In genomic region chr3:50242778-50243551, GRCh38 we compare ENCODE assay signal across 8 cellular contexts. TPM values are rescaled to one million over a fixed set of nuclear protein-coding genes. Genes with fewer than 3 reads are reported as not detected.
A peak's percentile ranks its signal among the peaks of the same experiment; 100 is the strongest.
DNase-seq lines count a peak whose midpoint lies in the region; ATAC-seq, FAIRE-seq and TF ChIP-seq lines count a peak whose summit lies in the region.

No MANE protein-coding gene starts in this region.

- in situ Hi-C loops in GM13976 (cut with MboI; ENCODE audit: low sequenced_read_pairs, unreplicated experiment): no loop called here

- WGBS in adipose tissue, 3 donors: 9 to 53% (median 17%) methylated on average over 13 to 14 of the region's 14 CpGs
- 23% methylated on average over 14 of the region's 14 CpGs for WGBS in right cardiac atrium
- 29 to 54% (median 39%) methylated on average over 14 of the region's 14 CpGs for WGBS in small intestine, 3 donors

- intact Hi-C loops in right cardiac atrium (cut with DNase I): no loop called here

- H3K27ac ChIP-seq in adipose tissue (ENCODE audit: low read depth, low read length): peak overlapping the region; percentile 82
- peak overlapping the region; percentile 76 for H3K27ac ChIP-seq in right cardiac atrium (ENCODE audit: low read length)
- peak overlapping the region; percentile 46 to 91 for H3K27ac ChIP-seq in small intestine (ENCODE audit: low read depth in 1 of 2, low read length in 1 of 2)

- H3K4me3 ChIP-seq in AG10803 (ENCODE audit: low read length) (no peak overlapping the region), right cardiac atrium (ENCODE audit: low read length) (no peak overlapping the region), small intestine (ENCODE audit: low read depth in 1 of 2, low read length in 2 of 2) (no peak overlapping the region)

- H3K9me3 ChIP-seq in right cardiac atrium (ENCODE audit: control insufficient read depth, low read length) (no peaks in the 10 kb centered on the region), small intestine (ENCODE audit: control insufficient read depth, low read depth) (no peaks in the 10 kb centered on the region)

- peak; percentile 20 to 52 for ATAC-seq in right cardiac atrium
- no peak for ATAC-seq in HG02852 (IDR thresholded peaks at IDR 0.05; ENCODE audit: unreplicated experiment)

- DNase-seq in AG10803 (ENCODE audit: low read depth): peak; percentile 51
- peak; percentile 46 for DNase-seq in NAMALWA (ENCODE audit: low spot score)
- DNase-seq in right cardiac atrium: peak; percentile 73 to 87 (median 87)
- DNase-seq in small intestine: no peak
- DNase-seq in GM13976 (ENCODE audit: low spot score): no peak
- DNase-seq in NCI-H1105 treated with DMSO at 0.1 percent for 48 hours (lab: John Stamatoyannopoulos, UW): no peak

- H3K4me1 ChIP-seq in right cardiac atrium (ENCODE audit: control insufficient read depth, insufficient read depth, low read length): peaks cover 45% of the 10 kb centered on the region
- H3K4me1 ChIP-seq in small intestine (ENCODE audit: control insufficient read depth in 2 of 2, insufficient read depth in 1 of 2, low read depth in 1 of 2, low read length in 1 of 2): peaks cover 4 to 30% of the 10 kb centered on the region in 2 donors

- no peaks in the 10 kb centered on the region for H3K36me3 ChIP-seq in small intestine (ENCODE audit: control insufficient read depth in 2 of 2, insufficient read depth in 2 of 2, low read length in 2 of 2)

- FAIRE-seq in small intestine (lab: Jason Lieb, UNC): no peak

- TF ChIP-seq CTCF in AG10803 (conservative IDR thresholded peaks at IDR 0.05; ENCODE audit: low read length): no peak
- TF ChIP-seq CTCF in GM13976 (IDR thresholded peaks at IDR 0.05; ENCODE audit: borderline replicate concordance, control extremely low read depth, extremely low read depth, insufficient read depth, missing control alignments): no peak

- no peaks in the 10 kb centered on the region for H3K27me3 ChIP-seq in right cardiac atrium (ENCODE audit: control insufficient read depth, insufficient read depth)
- no peaks in the 10 kb centered on the region for H3K27me3 ChIP-seq in small intestine (ENCODE audit: control insufficient read depth in 2 of 2, insufficient read depth in 2 of 2, low read length in 2 of 2)

RNA-seq across cellular contexts. Expression of gene GNAI2, which starts 7.0 kb away (rescaled TPM):
- polyA plus RNA-seq in adipose tissue (100 to 1,000 TPM in 2 of 3 donors, 10 to 100 TPM in 1; 53.4 to 242 (median 211) TPM), right cardiac atrium (122 TPM), small intestine (100 to 1,000 TPM in 1 of 3 donors, 10 to 100 TPM in 2; 23.9 to 117 (median 49.2) TPM)
- total RNA-seq in right cardiac atrium: 100 to 1,000 TPM; 129 to 149 (median 148) TPM

RNA-seq across cellular contexts. Expression of gene SEMA3B, which starts 26.0 kb away (rescaled TPM):
- polyA plus RNA-seq in adipose tissue (10 to 100 TPM; 17.9 to 29.2 (median 21.1) TPM), right cardiac atrium (35.7 TPM), small intestine (100 to 1,000 TPM in 2 of 3 donors, 10 to 100 TPM in 1; 39.2 to 204 (median 164) TPM)
- 10 to 100 TPM; 19.2 to 33.9 (median 29.3) TPM for total RNA-seq in right cardiac atrium

RNA-seq across cellular contexts. Expression of gene LSMEM2, which starts 35.9 kb away (rescaled TPM):
- polyA plus RNA-seq in adipose tissue: under 1 TPM in 2 of 3 donors, not detected in 1; 0.15 TPM
- total RNA-seq in right cardiac atrium: 10 to 100 TPM in 2 of 4 donors, 1 to 10 TPM in 2; 1.4 to 15.7 (median 8.0) TPM
- 14.6 TPM for polyA plus RNA-seq in right cardiac atrium
- under 1 TPM in 2 of 3 donors, not detected in 1; 0.21 to 0.54 TPM for polyA plus RNA-seq in small intestine

RNA-seq across cellular contexts. Expression of gene SLC38A3, which starts 37.9 kb away (rescaled TPM):
- polyA plus RNA-seq in adipose tissue (10 to 100 TPM in 1 of 3 donors, under 1 TPM in 1, not detected in 1; 0.34 to 22.0 TPM), right cardiac atrium (5.4 TPM), small intestine (1 to 10 TPM in 1 of 3 donors, not detected in 2; 2.1 TPM)
- total RNA-seq in right cardiac atrium: 10 to 100 TPM in 1 of 4 donors, 1 to 10 TPM in 3; 5.0 to 10.4 (median 8.9) TPM

RNA-seq across cellular contexts. Expression of gene IFRD2, which starts 49.3 kb away (rescaled TPM):
- polyA plus RNA-seq in adipose tissue: 100 to 1,000 TPM in 1 of 3 donors, 10 to 100 TPM in 2; 54.3 to 114 (median 77.3) TPM
- total RNA-seq in right cardiac atrium: 10 to 100 TPM; 51.0 to 67.6 (median 56.9) TPM
- 50.9 TPM for polyA plus RNA-seq in right cardiac atrium
- 10 to 100 TPM; 65.8 to 93.4 (median 76.2) TPM for polyA plus RNA-seq in small intestine

Comparison
In these comparisons a context has a peak if more than half of its experiments do, and no peak if none do; other contexts are left out.
1. DNase-seq: peak in AG10803 (single experiment), NAMALWA (single experiment) and right cardiac atrium (3 of 3); none in small intestine (single experiment), GM13976 (single experiment) and NCI-H1105 treated with DMSO at 0.1 percent for 48 hours (single experiment).
2. RNA of gene LSMEM2, which starts 35.9 kb away (polyA plus RNA-seq): 14.6 TPM in right cardiac atrium (single experiment); 0.21 to 0.54 TPM in small intestine and 0.15 TPM in adipose tissue; every median in the first group is over 10 times any median in the second.
3. Peak in every context shown above with its lines, with median percentiles within 50 percentile points of each other: H3K27ac ChIP-seq.